8 cellular contexts compared by ENCODE assay signal in genomic region chr7:99407849-99408346, GRCh38. TPM values are rescaled to one million over a fixed set of nuclear protein-coding genes. Genes with fewer than 3 reads are reported as not detected.
DNase-seq lines count a peak whose midpoint lies in the region; ATAC-seq, FAIRE-seq and TF ChIP-seq lines count a peak whose summit lies in the region.

No MANE protein-coding gene starts in this region.

- peak overlapping the region; percentile 97 for H3K4me3 ChIP-seq in A673 (ENCODE audit: low read depth, low read length, poor library complexity, severe bottlenecking)
- peak overlapping the region; percentile 99 for H3K4me3 ChIP-seq in MG63
- peak overlapping the region; percentile 95 for H3K4me3 ChIP-seq in epithelial cell of proximal tubule (ENCODE audit: low read depth, low read length)
- H3K4me3 ChIP-seq in muscle layer of duodenum (ENCODE audit: low read depth in 1 of 2, low read length in 2 of 2), result peak overlapping the region; percentile 94 to 99
- peak overlapping the region; percentile 96 for H3K4me3 ChIP-seq in thoracic aorta

- no peaks in the 10 kb centered on the region for H3K27me3 ChIP-seq in A673 (replicated peaks; ENCODE audit: insufficient read depth, low read depth, low read length, poor library complexity)
- H3K27me3 ChIP-seq in MG63, result no peaks in the 10 kb centered on the region
- no peaks in the 10 kb centered on the region for H3K27me3 ChIP-seq in muscle layer of duodenum (ENCODE audit: low read depth, low read length)
- no peaks in the 10 kb centered on the region for H3K27me3 ChIP-seq in thoracic aorta (replicated peaks; ENCODE audit: insufficient read depth)

- H3K4me3 Mint-ChIP-seq in activated CD8-positive, alpha-beta T cell treated with anti-CD3 and anti-CD28 coated beads, Interleukin-2, amount 10 ng/mL, durations not matched to agents 7 days and 5 days, result peak overlapping the region; percentile 98

- H3K27ac ChIP-seq in A673 (ENCODE audit: low read depth, low read length, poor library complexity, severe bottlenecking) (peak overlapping the region; percentile 99), muscle layer of duodenum (ENCODE audit: low read length) (peak overlapping the region; percentile 90), thoracic aorta (peak overlapping the region; percentile 95 to 96)

- TF ChIP-seq POLR2A in GM12892 (IDR thresholded peaks at IDR 0.05; ENCODE audit: low read depth, low read length), result no peak

- H3K36me3 ChIP-seq in A673 (ENCODE audit: insufficient read depth, low read length, poor library complexity, severe bottlenecking) (peaks cover 47% of the 10 kb centered on the region), MG63 (peaks cover 30% of the 10 kb centered on the region), muscle layer of duodenum (ENCODE audit: control insufficient read depth in 1 of 2, insufficient read depth in 2 of 2, low read length in 2 of 2) (peaks cover 32 to 49% of the 10 kb centered on the region in 2 donors), thoracic aorta (peaks cover 24% of the 10 kb centered on the region)

- TF ChIP-seq CTCF in A673 (conservative IDR thresholded peaks at IDR 0.05; ENCODE audit: low read depth, low read length), result no peak
- TF ChIP-seq CTCF in epithelial cell of proximal tubule (conservative IDR thresholded peaks at IDR 0.05; ENCODE audit: low read depth, low read length), result no peak
- TF ChIP-seq CTCF in thoracic aorta (IDR thresholded peaks at IDR 0.05), result no peak

- H3K9me3 Mint-ChIP-seq in activated CD8-positive, alpha-beta T cell treated with anti-CD3 and anti-CD28 coated beads, Interleukin-2, amount 10 ng/mL, durations not matched to agents 7 days and 5 days (ENCODE audit: insufficient read depth), result no peaks in the 10 kb centered on the region

- peak; percentile 13 for ATAC-seq in activated CD8-positive, alpha-beta T cell treated with anti-CD3 and anti-CD28 coated beads, Interleukin-2, amount 10 ng/mL, durations not matched to agents 7 days and 5 days
- ATAC-seq in thoracic aorta (ENCODE audit: insufficient number of reproducible peaks, low FRiP score, low read depth) (peak; percentile 67), HG02763 (IDR thresholded peaks at IDR 0.05; ENCODE audit: unreplicated experiment) (no peak)

- DNase-seq in A673 (ENCODE audit: low spot score), result peak; percentile 37
- no peak for DNase-seq in GM12892 (ENCODE audit: insufficient read length)
- peak; percentile 81 for DNase-seq in MG63
- DNase-seq in activated CD8-positive, alpha-beta T cell treated with anti-CD3 and anti-CD28 coated beads, Interleukin-2, amount 10 ng/mL, durations not matched to agents 7 days and 5 days, result peak; percentile 49
- peak; percentile 33 for DNase-seq in epithelial cell of proximal tubule (ENCODE audit: low read depth)
- peak; percentile 77 for DNase-seq in thoracic aorta (ENCODE audit: low spot score)

- FAIRE-seq in GM12892 (lab: Jason Lieb, UNC), result peak; percentile 14

- BruUV-seq in A673 (replicated peaks; lab: Mats Ljungman, UMichigan), result no TSS peak

- H3K27me3 Mint-ChIP-seq in activated CD8-positive, alpha-beta T cell treated with anti-CD3 and anti-CD28 coated beads, Interleukin-2, amount 10 ng/mL, durations not matched to agents 7 days and 5 days (ENCODE audit: low read depth), result no peaks in the 10 kb centered on the region

- H3K36me3 Mint-ChIP-seq in activated CD8-positive, alpha-beta T cell treated with anti-CD3 and anti-CD28 coated beads, Interleukin-2, amount 10 ng/mL, durations not matched to agents 7 days and 5 days (ENCODE audit: low read depth), result peaks cover 39% of the 10 kb centered on the region

- H3K9me3 ChIP-seq in A673 (ENCODE audit: low read depth, low read length, poor library complexity, severe bottlenecking) (no peaks in the 10 kb centered on the region), MG63 (no peaks in the 10 kb centered on the region), muscle layer of duodenum (ENCODE audit: control insufficient read depth in 1 of 2, low read length in 2 of 2) (no peaks in the 10 kb centered on the region), thoracic aorta (no peaks in the 10 kb centered on the region)

- intact Hi-C loops in A673 (cut with micrococcal nuclease; ENCODE audit: unreplicated experiment), result no loop called here

- peak overlapping the region; percentile 99 for H3K27ac Mint-ChIP-seq in activated CD8-positive, alpha-beta T cell treated with anti-CD3 and anti-CD28 coated beads, Interleukin-2, amount 10 ng/mL, durations not matched to agents 7 days and 5 days

- CTCF ChIA-PET in A673 (lab: Charles Lee), result interaction anchor here (0.6 to 0.7 kb wide), 2 partner anchors 81 to 514 kb away, joined by 3 to 8 read pairs; no protein-coding TSS in a partner anchor
- CTCF ChIA-PET in activated CD8-positive, alpha-beta T cell treated with anti-CD3 and anti-CD28 coated beads, Interleukin-2, amount 10 ng/mL, durations not matched to agents 7 days and 5 days (lab: Charles Lee), result interaction anchor here (1.0 to 3.2 kb wide), 9 partner anchors 9 to 347 kb away, joined by 3 to 17 read pairs (median 4); no protein-coding TSS in a partner anchor

- POLR2A ChIA-PET in A673 (lab: Charles Lee; ENCODE audit: low non-redundant PET), result interaction anchor here (0.6 kb wide), 1 partner anchor 321 kb away, joined by 4 read pairs; no protein-coding TSS in a partner anchor
- POLR2A ChIA-PET in activated CD8-positive, alpha-beta T cell treated with anti-CD3 and anti-CD28 coated beads, Interleukin-2, amount 10 ng/mL, durations not matched to agents 7 days and 5 days (lab: Charles Lee), result interaction anchor here (0.7 to 4.0 kb wide), 12 partner anchors 8 to 674 kb away, joined by 3 to 53 read pairs (median 10); partner anchors contain the start of genes ARPC1B, CPSF4, PTCD1 and ZKSCAN5

- H3K4me1 Mint-ChIP-seq in activated CD8-positive, alpha-beta T cell treated with anti-CD3 and anti-CD28 coated beads, Interleukin-2, amount 10 ng/mL, durations not matched to agents 7 days and 5 days (ENCODE audit: low read depth), result peaks cover 48% of the 10 kb centered on the region

- H3K4me1 ChIP-seq in A673 (ENCODE audit: insufficient read depth, low read length, poor library complexity, severe bottlenecking), result peaks cover 22% of the 10 kb centered on the region
- peaks cover 12 to 50% of the 10 kb centered on the region in 2 donors for H3K4me1 ChIP-seq in muscle layer of duodenum (ENCODE audit: control insufficient read depth in 1 of 2, insufficient read depth in 2 of 2, low read length in 2 of 2)
- peaks cover 24 to 32% of the 10 kb centered on the region in 2 donors for H3K4me1 ChIP-seq in thoracic aorta (ENCODE audit: control insufficient read depth in 1 of 2, low read depth in 2 of 2)

RNA-seq across cellular contexts. Expression of gene PDAP1, which starts 0.5 kb away (rescaled TPM):
- total RNA-seq in A673 (2021) (157 and 164 TPM in 2 replicates), epithelial cell of proximal tubule (123 and 159 TPM in 2 replicates), thoracic aorta (10 to 100 TPM; 65.0 to 87.5 TPM)
- polyA plus RNA-seq in GM12892 (2012; ENCODE audit: missing spikeins), result 108 TPM
- total RNA-seq in MG63 (2014; rRNA removed; shearing (Covaris generic); ENCODE audit: low replicate concordance), result 156 and 207 TPM in 2 replicates
- total RNA-seq in activated CD8-positive, alpha-beta T cell treated with anti-CD3 and anti-CD28 coated beads, Interleukin-2, amount 10 ng/mL, durations not matched to agents 7 days and 5 days, result 100 to 1,000 TPM; 104 TPM

RNA-seq across cellular contexts. Expression of gene BUD31, which starts 0.9 kb away (rescaled TPM):
- 180 and 194 TPM in 2 replicates for total RNA-seq in A673 (2021)
- 130 TPM for polyA plus RNA-seq in GM12892 (2012; ENCODE audit: missing spikeins)
- total RNA-seq in MG63 (2014; rRNA removed; shearing (Covaris generic); ENCODE audit: low replicate concordance), result 52.0 and 69.0 TPM in 2 replicates
- 100 to 1,000 TPM; 101 to 110 TPM for total RNA-seq in activated CD8-positive, alpha-beta T cell treated with anti-CD3 and anti-CD28 coated beads, Interleukin-2, amount 10 ng/mL, durations not matched to agents 7 days and 5 days
- total RNA-seq in epithelial cell of proximal tubule, result 134 and 136 TPM in 2 replicates
- 10 to 100 TPM; 52.3 to 78.1 TPM for total RNA-seq in thoracic aorta

RNA-seq across cellular contexts. Expression of gene PTCD1, which starts 30.7 kb away (rescaled TPM):
- total RNA-seq in A673 (2021) (8.4 and 11.8 TPM in 2 replicates), epithelial cell of proximal tubule (4.0 and 7.2 TPM in 2 replicates), thoracic aorta (10 to 100 TPM in 1 of 2 donors, 1 to 10 TPM in 1; 5.1 to 23.7 TPM)
- polyA plus RNA-seq in GM12892 (2012; ENCODE audit: missing spikeins), result 3.1 TPM
- total RNA-seq in MG63 (2014; rRNA removed; shearing (Covaris generic); ENCODE audit: low replicate concordance), result 6.9 and 7.3 TPM in 2 replicates
- 10 to 100 TPM; 10.9 to 13.4 TPM for total RNA-seq in activated CD8-positive, alpha-beta T cell treated with anti-CD3 and anti-CD28 coated beads, Interleukin-2, amount 10 ng/mL, durations not matched to agents 7 days and 5 days

RNA-seq across cellular contexts. Expression of gene CPSF4, which starts 30.8 kb away (rescaled TPM):
- total RNA-seq in A673 (2021) (75.3 and 87.5 TPM in 2 replicates), epithelial cell of proximal tubule (15.8 and 43.1 TPM in 2 replicates), thoracic aorta (10 to 100 TPM; 42.3 to 48.2 TPM)
- polyA plus RNA-seq in GM12892 (2012; ENCODE audit: missing spikeins), result 34.0 TPM
- total RNA-seq in MG63 (2014; rRNA removed; shearing (Covaris generic); ENCODE audit: low replicate concordance), result 9.3 and 15.3 TPM in 2 replicates
- total RNA-seq in activated CD8-positive, alpha-beta T cell treated with anti-CD3 and anti-CD28 coated beads, Interleukin-2, amount 10 ng/mL, durations not matched to agents 7 days and 5 days, result 10 to 100 TPM; 64.0 to 65.8 TPM

RNA-seq across cellular contexts. Expression of gene ARPC1B, which starts 33.4 kb away (rescaled TPM):
- 29.9 and 39.8 TPM in 2 replicates for total RNA-seq in A673 (2021)
- 230 TPM for polyA plus RNA-seq in GM12892 (2012; ENCODE audit: missing spikeins)
- 164 and 230 TPM in 2 replicates for total RNA-seq in MG63 (2014; rRNA removed; shearing (Covaris generic); ENCODE audit: low replicate concordance)
- 100 to 1,000 TPM; 408 to 412 TPM for total RNA-seq in activated CD8-positive, alpha-beta T cell treated with anti-CD3 and anti-CD28 coated beads, Interleukin-2, amount 10 ng/mL, durations not matched to agents 7 days and 5 days
- total RNA-seq in epithelial cell of proximal tubule, result 378 and 509 TPM in 2 replicates
- 100 to 1,000 TPM; 266 to 350 TPM for total RNA-seq in thoracic aorta
